In the genomic region with DNA sequence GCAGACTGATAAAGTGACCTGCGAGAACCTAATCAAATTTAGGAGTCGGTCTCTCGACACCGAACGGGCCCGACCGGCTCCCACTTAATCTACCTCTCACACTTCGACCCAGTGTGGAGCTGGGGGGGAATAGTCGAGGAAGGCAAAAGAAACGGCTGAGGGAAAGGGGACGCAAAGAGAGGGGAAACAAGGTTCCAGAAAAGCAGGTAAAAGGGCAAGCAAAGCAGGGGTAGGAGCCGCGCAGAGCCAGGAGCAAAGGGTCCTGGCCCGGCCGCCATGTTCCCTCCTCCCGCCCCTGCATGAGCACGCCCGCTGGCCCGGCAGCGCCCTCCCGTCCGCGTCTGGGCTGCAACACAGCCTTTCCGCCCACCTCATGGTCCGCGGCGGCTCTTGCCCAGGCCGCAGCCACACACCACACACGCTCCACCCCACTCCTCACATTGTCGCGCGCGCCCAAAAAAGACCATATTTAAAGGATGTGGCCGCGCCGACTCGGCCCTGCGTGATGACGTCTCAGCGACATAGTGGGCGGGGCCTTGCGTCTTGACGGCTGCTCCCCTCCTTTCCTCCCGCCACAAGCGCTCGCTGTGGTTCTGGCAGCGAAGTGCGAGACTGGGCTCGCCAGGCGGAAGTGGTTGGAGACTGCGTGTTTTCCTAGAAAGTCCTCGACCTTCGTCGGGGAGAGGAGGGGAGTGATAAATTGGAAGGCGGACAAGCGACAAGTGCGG, we compare ENCODE assay signal across 1 cellular context.
A peak's percentile ranks its signal among the peaks of the same experiment; 100 is the strongest.
TF ChIP-seq lines count a peak whose summit lies in the region.

A gene with protein sequence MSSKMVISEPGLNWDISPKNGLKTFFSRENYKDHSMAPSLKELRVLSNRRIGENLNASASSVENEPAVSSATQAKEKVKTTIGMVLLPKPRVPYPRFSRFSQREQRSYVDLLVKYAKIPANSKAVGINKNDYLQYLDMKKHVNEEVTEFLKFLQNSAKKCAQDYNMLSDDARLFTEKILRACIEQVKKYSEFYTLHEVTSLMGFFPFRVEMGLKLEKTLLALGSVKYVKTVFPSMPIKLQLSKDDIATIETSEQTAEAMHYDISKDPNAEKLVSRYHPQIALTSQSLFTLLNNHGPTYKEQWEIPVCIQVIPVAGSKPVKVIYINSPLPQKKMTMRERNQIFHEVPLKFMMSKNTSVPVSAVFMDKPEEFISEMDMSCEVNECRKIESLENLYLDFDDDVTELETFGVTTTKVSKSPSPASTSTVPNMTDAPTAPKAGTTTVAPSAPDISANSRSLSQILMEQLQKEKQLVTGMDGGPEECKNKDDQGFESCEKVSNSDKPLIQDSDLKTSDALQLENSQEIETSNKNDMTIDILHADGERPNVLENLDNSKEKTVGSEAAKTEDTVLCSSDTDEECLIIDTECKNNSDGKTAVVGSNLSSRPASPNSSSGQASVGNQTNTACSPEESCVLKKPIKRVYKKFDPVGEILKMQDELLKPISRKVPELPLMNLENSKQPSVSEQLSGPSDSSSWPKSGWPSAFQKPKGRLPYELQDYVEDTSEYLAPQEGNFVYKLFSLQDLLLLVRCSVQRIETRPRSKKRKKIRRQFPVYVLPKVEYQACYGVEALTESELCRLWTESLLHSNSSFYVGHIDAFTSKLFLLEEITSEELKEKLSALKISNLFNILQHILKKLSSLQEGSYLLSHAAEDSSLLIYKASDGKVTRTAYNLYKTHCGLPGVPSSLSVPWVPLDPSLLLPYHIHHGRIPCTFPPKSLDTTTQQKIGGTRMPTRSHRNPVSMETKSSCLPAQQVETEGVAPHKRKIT (minus strand): TSS at position 510 of the 728 bp plus-strand sequence. CDS start 1,165 bp downstream, outside the sequence.

TF ChIP-seq in HEK293, 187 proteins besides CTCF, POLR2A, EP300 and RAD21 (continued from another document and continues in another):
- TF ChIP-seq, protein P1, sequence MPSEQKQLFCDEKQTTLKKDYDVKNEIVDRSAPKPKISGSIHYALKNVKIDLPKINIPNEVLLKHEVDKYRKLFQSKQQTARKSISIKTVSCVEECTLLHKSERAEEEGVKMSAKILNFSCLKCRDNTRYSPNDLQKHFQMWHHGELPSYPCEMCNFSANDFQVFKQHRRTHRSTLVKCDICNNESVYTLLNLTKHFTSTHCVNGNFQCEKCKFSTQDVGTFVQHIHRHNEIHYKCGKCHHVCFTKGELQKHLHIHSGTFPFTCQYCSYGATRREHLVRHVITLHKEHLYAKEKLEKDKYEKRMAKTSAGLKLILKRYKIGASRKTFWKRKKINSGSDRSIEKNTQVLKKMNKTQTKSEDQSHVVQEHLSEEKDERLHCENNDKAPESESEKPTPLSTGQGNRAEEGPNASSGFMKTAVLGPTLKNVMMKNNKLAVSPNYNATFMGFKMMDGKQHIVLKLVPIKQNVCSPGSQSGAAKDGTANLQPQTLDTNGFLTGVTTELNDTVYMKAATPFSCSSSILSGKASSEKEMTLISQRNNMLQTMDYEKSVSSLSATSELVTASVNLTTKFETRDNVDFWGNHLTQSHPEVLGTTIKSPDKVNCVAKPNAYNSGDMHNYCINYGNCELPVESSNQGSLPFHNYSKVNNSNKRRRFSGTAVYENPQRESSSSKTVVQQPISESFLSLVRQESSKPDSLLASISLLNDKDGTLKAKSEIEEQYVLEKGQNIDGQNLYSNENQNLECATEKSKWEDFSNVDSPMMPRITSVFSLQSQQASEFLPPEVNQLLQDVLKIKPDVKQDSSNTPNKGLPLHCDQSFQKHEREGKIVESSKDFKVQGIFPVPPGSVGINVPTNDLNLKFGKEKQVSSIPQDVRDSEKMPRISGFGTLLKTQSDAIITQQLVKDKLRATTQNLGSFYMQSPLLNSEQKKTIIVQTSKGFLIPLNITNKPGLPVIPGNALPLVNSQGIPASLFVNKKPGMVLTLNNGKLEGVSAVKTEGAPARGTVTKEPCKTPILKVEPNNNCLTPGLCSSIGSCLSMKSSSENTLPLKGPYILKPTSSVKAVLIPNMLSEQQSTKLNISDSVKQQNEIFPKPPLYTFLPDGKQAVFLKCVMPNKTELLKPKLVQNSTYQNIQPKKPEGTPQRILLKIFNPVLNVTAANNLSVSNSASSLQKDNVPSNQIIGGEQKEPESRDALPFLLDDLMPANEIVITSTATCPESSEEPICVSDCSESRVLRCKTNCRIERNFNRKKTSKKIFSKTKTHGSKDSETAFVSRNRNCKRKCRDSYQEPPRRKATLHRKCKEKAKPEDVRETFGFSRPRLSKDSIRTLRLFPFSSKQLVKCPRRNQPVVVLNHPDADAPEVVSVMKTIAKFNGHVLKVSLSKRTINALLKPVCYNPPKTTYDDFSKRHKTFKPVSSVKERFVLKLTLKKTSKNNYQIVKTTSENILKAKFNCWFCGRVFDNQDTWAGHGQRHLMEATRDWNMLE (tag by site-specific recombination; conservative IDR thresholded peaks at IDR 0.05; ENCODE audit: low read depth), result no peak
- TF ChIP-seq ZFP69B (tag by site-specific recombination; IDR thresholded peaks at IDR 0.05) (no peak), IKZF3 (tag by site-specific recombination; IDR thresholded peaks at IDR 0.05) (no peak), ZNF121 (tag by site-specific recombination; IDR thresholded peaks at IDR 0.05) (no peak), ZNF146 (tag by site-specific recombination; IDR thresholded peaks at IDR 0.05) (no peak), ZNF76 (tag by site-specific recombination; IDR thresholded peaks at IDR 0.05; ENCODE audit: borderline replicate concordance, low read depth) (peak; percentile 67), ZNF112 (tag by site-specific recombination; IDR thresholded peaks at IDR 0.05) (no peak), ZEB2 (tag by site-specific recombination; IDR thresholded peaks at IDR 0.05) (peak; percentile 50; the same call in 1 of the 2 replicates), ZNF624 (tag by site-specific recombination; IDR thresholded peaks at IDR 0.05) (no peak), ZNF473 (tag by site-specific recombination; IDR thresholded peaks at IDR 0.05) (no peak), ZNF133 (tag by site-specific recombination; IDR thresholded peaks at IDR 0.05) (no peak), ZNF785 (tag by site-specific recombination; IDR thresholded peaks at IDR 0.05) (0 out of 2 replicates have a peak, but pooled peaks have one; percentile 43), MYNN (tag by site-specific recombination; IDR thresholded peaks at IDR 0.05; ENCODE audit: borderline replicate concordance) (no peak), GLIS2 (tag by site-specific recombination; IDR thresholded peaks at IDR 0.05) (peak; percentile 12; the same call in 1 of the 2 replicates), ZNF658 (tag by site-specific recombination; IDR thresholded peaks at IDR 0.05) (no peak), ZNF555 (tag by site-specific recombination; conservative IDR thresholded peaks at IDR 0.05) (no peak), ZNF837 (tag by site-specific recombination; IDR thresholded peaks at IDR 0.05) (no peak), ZNF10 (tag by site-specific recombination; IDR thresholded peaks at IDR 0.05) (no peak), ZBTB1 (tag by site-specific recombination; IDR thresholded peaks at IDR 0.05) (no peak), ZNF184 (tag by site-specific recombination; IDR thresholded peaks at IDR 0.05) (peak; percentile 74), GFI1B (tag by site-specific recombination; IDR thresholded peaks at IDR 0.05) (no peak), ZNF544 (tag by site-specific recombination; IDR thresholded peaks at IDR 0.05) (no peak), ZNF549 (tag by site-specific recombination; IDR thresholded peaks at IDR 0.05) (no peak), ZNF768 (tag by site-specific recombination; IDR thresholded peaks at IDR 0.05) (no peak)
- TF ChIP-seq, protein P2, sequence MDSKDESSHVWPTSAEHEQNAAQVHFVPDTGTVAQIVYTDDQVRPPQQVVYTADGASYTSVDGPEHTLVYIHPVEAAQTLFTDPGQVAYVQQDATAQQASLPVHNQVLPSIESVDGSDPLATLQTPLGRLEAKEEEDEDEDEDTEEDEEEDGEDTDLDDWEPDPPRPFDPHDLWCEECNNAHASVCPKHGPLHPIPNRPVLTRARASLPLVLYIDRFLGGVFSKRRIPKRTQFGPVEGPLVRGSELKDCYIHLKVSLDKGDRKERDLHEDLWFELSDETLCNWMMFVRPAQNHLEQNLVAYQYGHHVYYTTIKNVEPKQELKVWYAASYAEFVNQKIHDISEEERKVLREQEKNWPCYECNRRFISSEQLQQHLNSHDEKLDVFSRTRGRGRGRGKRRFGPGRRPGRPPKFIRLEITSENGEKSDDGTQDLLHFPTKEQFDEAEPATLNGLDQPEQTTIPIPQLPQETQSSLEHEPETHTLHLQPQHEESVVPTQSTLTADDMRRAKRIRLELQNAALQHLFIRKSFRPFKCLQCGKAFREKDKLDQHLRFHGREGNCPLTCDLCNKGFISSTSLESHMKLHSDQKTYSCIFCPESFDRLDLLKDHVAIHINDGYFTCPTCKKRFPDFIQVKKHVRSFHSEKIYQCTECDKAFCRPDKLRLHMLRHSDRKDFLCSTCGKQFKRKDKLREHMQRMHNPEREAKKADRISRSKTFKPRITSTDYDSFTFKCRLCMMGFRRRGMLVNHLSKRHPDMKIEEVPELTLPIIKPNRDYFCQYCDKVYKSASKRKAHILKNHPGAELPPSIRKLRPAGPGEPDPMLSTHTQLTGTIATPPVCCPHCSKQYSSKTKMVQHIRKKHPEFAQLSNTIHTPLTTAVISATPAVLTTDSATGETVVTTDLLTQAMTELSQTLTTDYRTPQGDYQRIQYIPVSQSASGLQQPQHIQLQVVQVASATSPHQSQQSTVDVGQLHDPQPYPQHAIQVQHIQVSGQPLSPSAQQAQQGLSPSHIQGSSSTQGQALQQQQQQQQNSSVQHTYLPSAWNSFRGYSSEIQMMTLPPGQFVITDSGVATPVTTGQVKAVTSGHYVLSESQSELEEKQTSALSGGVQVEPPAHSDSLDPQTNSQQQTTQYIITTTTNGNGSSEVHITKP (tag by site-specific recombination; IDR thresholded peaks at IDR 0.05), result peak; percentile 65
- TF ChIP-seq, protein P3, sequence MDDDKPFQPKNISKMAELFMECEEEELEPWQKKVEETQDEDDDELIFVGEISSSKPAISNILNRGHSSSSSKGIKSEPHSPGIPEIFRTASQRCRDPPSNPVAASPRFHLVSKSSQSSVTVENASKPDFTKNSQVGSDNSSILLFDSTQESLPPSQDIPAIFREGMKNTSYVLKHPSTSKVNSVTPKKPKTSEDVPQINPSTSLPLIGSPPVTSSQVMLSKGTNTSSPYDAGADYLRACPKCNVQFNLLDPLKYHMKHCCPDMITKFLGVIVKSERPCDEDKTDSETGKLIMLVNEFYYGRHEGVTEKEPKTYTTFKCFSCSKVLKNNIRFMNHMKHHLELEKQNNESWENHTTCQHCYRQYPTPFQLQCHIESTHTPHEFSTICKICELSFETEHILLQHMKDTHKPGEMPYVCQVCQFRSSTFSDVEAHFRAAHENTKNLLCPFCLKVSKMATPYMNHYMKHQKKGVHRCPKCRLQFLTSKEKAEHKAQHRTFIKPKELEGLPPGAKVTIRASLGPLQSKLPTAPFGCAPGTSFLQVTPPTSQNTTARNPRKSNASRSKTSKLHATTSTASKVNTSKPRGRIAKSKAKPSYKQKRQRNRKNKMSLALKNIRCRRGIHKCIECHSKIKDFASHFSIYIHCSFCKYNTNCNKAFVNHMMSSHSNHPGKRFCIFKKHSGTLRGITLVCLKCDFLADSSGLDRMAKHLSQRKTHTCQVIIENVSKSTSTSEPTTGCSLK (tag by site-specific recombination; IDR thresholded peaks at IDR 0.05), result no peak
- TF ChIP-seq, protein P4, sequence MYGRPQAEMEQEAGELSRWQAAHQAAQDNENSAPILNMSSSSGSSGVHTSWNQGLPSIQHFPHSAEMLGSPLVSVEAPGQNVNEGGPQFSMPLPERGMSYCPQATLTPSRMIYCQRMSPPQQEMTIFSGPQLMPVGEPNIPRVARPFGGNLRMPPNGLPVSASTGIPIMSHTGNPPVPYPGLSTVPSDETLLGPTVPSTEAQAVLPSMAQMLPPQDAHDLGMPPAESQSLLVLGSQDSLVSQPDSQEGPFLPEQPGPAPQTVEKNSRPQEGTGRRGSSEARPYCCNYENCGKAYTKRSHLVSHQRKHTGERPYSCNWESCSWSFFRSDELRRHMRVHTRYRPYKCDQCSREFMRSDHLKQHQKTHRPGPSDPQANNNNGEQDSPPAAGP (tag by site-specific recombination; IDR thresholded peaks at IDR 0.05), result peak; percentile 69; the same call in 1 of the 2 replicates
- TF ChIP-seq, protein P5, sequence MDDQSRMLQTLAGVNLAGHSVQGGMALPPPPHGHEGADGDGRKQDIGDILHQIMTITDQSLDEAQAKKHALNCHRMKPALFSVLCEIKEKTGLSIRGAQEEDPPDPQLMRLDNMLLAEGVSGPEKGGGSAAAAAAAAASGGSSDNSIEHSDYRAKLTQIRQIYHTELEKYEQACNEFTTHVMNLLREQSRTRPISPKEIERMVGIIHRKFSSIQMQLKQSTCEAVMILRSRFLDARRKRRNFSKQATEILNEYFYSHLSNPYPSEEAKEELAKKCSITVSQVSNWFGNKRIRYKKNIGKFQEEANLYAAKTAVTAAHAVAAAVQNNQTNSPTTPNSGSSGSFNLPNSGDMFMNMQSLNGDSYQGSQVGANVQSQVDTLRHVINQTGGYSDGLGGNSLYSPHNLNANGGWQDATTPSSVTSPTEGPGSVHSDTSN (CRISPR knock-in tag; IDR thresholded peaks at IDR 0.05), result no peak
- TF ChIP-seq, protein P6, sequence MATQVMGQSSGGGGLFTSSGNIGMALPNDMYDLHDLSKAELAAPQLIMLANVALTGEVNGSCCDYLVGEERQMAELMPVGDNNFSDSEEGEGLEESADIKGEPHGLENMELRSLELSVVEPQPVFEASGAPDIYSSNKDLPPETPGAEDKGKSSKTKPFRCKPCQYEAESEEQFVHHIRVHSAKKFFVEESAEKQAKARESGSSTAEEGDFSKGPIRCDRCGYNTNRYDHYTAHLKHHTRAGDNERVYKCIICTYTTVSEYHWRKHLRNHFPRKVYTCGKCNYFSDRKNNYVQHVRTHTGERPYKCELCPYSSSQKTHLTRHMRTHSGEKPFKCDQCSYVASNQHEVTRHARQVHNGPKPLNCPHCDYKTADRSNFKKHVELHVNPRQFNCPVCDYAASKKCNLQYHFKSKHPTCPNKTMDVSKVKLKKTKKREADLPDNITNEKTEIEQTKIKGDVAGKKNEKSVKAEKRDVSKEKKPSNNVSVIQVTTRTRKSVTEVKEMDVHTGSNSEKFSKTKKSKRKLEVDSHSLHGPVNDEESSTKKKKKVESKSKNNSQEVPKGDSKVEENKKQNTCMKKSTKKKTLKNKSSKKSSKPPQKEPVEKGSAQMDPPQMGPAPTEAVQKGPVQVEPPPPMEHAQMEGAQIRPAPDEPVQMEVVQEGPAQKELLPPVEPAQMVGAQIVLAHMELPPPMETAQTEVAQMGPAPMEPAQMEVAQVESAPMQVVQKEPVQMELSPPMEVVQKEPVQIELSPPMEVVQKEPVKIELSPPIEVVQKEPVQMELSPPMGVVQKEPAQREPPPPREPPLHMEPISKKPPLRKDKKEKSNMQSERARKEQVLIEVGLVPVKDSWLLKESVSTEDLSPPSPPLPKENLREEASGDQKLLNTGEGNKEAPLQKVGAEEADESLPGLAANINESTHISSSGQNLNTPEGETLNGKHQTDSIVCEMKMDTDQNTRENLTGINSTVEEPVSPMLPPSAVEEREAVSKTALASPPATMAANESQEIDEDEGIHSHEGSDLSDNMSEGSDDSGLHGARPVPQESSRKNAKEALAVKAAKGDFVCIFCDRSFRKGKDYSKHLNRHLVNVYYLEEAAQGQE (tag by site-specific recombination; IDR thresholded peaks at IDR 0.05), result no peak
- TF ChIP-seq, protein P7, sequence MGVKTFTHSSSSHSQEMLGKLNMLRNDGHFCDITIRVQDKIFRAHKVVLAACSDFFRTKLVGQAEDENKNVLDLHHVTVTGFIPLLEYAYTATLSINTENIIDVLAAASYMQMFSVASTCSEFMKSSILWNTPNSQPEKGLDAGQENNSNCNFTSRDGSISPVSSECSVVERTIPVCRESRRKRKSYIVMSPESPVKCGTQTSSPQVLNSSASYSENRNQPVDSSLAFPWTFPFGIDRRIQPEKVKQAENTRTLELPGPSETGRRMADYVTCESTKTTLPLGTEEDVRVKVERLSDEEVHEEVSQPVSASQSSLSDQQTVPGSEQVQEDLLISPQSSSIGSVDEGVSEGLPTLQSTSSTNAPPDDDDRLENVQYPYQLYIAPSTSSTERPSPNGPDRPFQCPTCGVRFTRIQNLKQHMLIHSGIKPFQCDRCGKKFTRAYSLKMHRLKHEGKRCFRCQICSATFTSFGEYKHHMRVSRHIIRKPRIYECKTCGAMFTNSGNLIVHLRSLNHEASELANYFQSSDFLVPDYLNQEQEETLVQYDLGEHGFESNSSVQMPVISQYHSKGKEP (tag by site-specific recombination; IDR thresholded peaks at IDR 0.05), result no peak
